27 cellular contexts compared by ENCODE assay signal in the genomic region with DNA sequence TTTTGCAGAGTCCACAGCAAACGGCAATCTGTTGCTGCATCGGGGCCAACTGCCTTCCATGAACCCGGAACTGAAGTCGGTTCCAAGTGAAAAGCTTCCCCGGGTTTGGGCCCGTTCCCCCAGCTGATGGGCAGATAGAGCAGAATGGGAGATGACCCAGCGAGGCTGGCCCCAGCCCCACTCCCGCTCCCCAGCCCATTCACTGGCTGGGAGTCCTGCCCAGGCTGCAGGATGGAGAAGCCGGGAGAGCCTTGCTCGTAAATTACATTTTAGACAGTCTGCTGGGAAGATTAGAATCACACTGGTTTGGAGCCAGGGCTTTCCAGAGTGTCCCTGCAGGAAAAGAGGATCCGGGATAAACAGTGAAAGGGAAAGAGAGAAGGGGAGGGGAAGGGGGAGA. TPM values are rescaled to one million over a fixed set of nuclear protein-coding genes. Genes with fewer than 3 reads are reported as not detected.
DNase-seq lines count a peak whose midpoint lies in the region; FAIRE-seq and TF ChIP-seq lines count a peak whose summit lies in the region.
"Had no signal": no experiment of that assay in that cellular context is flagged by ENCODE, and none has a peak within 500 bp of the region (broad histone marks: within the 10 kb centered on the region; RNA-seq: fewer than 3 reads in every experiment).

No MANE protein-coding gene starts in this region.

- intact Hi-C loops in colonic mucosa (cut with DNase I) = loop anchor here (5.0 kb wide), 1 partner anchor 278 kb away; no protein-coding TSS in a partner anchor
- intact Hi-C loops in OCI-LY7 (cut with micrococcal nuclease; ENCODE audit: unreplicated experiment) = loop anchor here (5.0 kb wide), 1 partner anchor 278 kb away; no protein-coding TSS in a partner anchor
- intact Hi-C loops in PC-9 (cut with micrococcal nuclease; ENCODE audit: unreplicated experiment) = no loop called here

- DNase-seq in LNCaP clone FGC (ENCODE audit: low read depth) = peak; percentile 82
- peak; percentile 33 for DNase-seq in colonic mucosa
- peak; percentile 49 for DNase-seq in neural progenitor cell (ENCODE audit: low spot score)
- DNase-seq in OCI-LY7 (ENCODE audit: low spot score) = no peak
- DNase-seq in PC-9 = no peak
- DNase-seq in ACHN = no peak
- no peak for DNase-seq in GM19239 (ENCODE audit: insufficient read length, low spot score)
- DNase-seq: activated CD4-positive, alpha-beta T cell treated with anti-CD3 and anti-CD28 coated beads, Interleukin-2, amount 10 ng/mL, durations not matched to agents 24 days and 14 days; activated naive CD8-positive, alpha-beta T cell treated with anti-CD3 and anti-CD28 coated beads, Interleukin-2, amount 50 U/mL, for 24 hours; activated T-cell treated with anti-CD3 and anti-CD28 coated beads, Interleukin-2, amount 50 U/mL, for 24 hours; CD4-positive, alpha-beta T cell; HCEC 1CT; MG63; NCI-H2029 treated with DMSO at 0.1 percent for 48 hours; NCI-H2227 treated with DMSO at 0.1 percent for 48 hours; NCI-H748 treated with DMSO at 0.1 percent for 48 hours; posterior cingulate gyrus had no signal

- H2AFZ ChIP-seq in neural progenitor cell (replicated peaks) (peak overlapping the region; percentile 85), OCI-LY7 (ENCODE audit: low read length) (no peak overlapping the region), PC-9 (no peak overlapping the region)

- H3K4me1 ChIP-seq in ES-I3 (ENCODE audit: insufficient read depth, low read length) (peaks cover 10% of the 10 kb centered on the region; the same call in 1 of the 2 replicates), colonic mucosa (no peaks in the 10 kb centered on the region), neural progenitor cell (peaks cover 15% of the 10 kb centered on the region), OCI-LY7 (ENCODE audit: insufficient read depth, low read length, poor library complexity, severe bottlenecking) (no peaks in the 10 kb centered on the region), PC-9 (replicated peaks; ENCODE audit: insufficient read depth) (no peaks in the 10 kb centered on the region)

- H3K9ac ChIP-seq in ES-I3 (ENCODE audit: low read depth, low read length) = peak overlapping the region; percentile 9; the same call in 1 of the 2 replicates
- no peak overlapping the region for H3K9ac ChIP-seq in colonic mucosa (ENCODE audit: low read depth in 2 of 2, low read length in 2 of 2)
- H3K9ac ChIP-seq in neural progenitor cell = no peak overlapping the region

- H3K9me3 ChIP-seq in ES-I3 (ENCODE audit: control insufficient read depth, insufficient read depth, low read length) (no peaks in the 10 kb centered on the region), colonic mucosa (no peaks in the 10 kb centered on the region), neural progenitor cell (ENCODE audit: low read depth) (no peaks in the 10 kb centered on the region), OCI-LY7 (ENCODE audit: low read length) (no peaks in the 10 kb centered on the region), PC-9 (ENCODE audit: insufficient read depth, low read depth) (no peaks in the 10 kb centered on the region)
- H3K9me3 ChIP-seq: MG63, thoracic aorta, vagina had no signal

- H3K79me2 ChIP-seq in neural progenitor cell (ENCODE audit: low read depth) = no peaks in the 10 kb centered on the region
- no peaks in the 10 kb centered on the region for H3K79me2 ChIP-seq in OCI-LY7 (ENCODE audit: insufficient read depth, low read depth, low read length)
- no peaks in the 10 kb centered on the region for H3K79me2 ChIP-seq in PC-9 (ENCODE audit: low read depth)

- H3K27ac ChIP-seq in colonic mucosa (no peak overlapping the region), neural progenitor cell (no peak overlapping the region), OCI-LY7 (ENCODE audit: low read depth, low read length, poor library complexity, severe bottlenecking) (no peak overlapping the region), PC-9 (no peak overlapping the region)
- H3K27ac ChIP-seq: skin epidermis, thoracic aorta, vagina had no signal

- H4K20me1 ChIP-seq in neural progenitor cell (ENCODE audit: low read depth) = no peaks in the 10 kb centered on the region
- H4K20me1 ChIP-seq in OCI-LY7 (ENCODE audit: insufficient read depth, low read length) = no peaks in the 10 kb centered on the region
- no peaks in the 10 kb centered on the region for H4K20me1 ChIP-seq in PC-9 (ENCODE audit: insufficient read depth)

- POLR2A ChIA-PET in OCI-LY7 (lab: Charles Lee) = no interaction called here
- POLR2A ChIA-PET in PC-9 (lab: Charles Lee; ENCODE audit: unreplicated experiment) = no interaction called here

- H3F3A ChIP-seq in neural progenitor cell (ENCODE audit: low read depth) (peaks cover 27% of the 10 kb centered on the region), PC-9 (ENCODE audit: insufficient read depth, low read depth) (no peaks in the 10 kb centered on the region)

- H3K36me3 Mint-ChIP-seq in neural progenitor cell = no peaks in the 10 kb centered on the region

- no peak overlapping the region for H3K4me3 ChIP-seq in LNCaP clone FGC (ENCODE audit: low read depth, low read length)
- no peak overlapping the region for H3K4me3 ChIP-seq in colonic mucosa
- H3K4me3 ChIP-seq in neural progenitor cell = no peak overlapping the region
- H3K4me3 ChIP-seq in OCI-LY7 (ENCODE audit: low read depth, low read length, poor library complexity, severe bottlenecking) = no peak overlapping the region
- no peak overlapping the region for H3K4me3 ChIP-seq in PC-9
- H3K4me3 ChIP-seq: lung, MG63, skin epidermis, thoracic aorta, vagina had no signal

- H3K4me2 ChIP-seq in neural progenitor cell (peak overlapping the region; percentile 71), OCI-LY7 (ENCODE audit: low read length) (no peak overlapping the region), PC-9 (no peak overlapping the region)

- BruUV-seq in OCI-LY7 (replicated peaks; lab: Mats Ljungman, UMichigan) = no TSS peak
- no TSS peak for BruUV-seq in PC-9 (replicated peaks; lab: Mats Ljungman, UMichigan)

- in situ Hi-C loops in ACHN (cut with HindIII; ENCODE audit: low pct_ligation_motif_present, low pct_unique_long_range_greater_than_20kb, low sequenced_read_pairs) = no loop called here

- H3K27me3 ChIP-seq in colonic mucosa (peaks cover 7% of the 10 kb centered on the region), neural progenitor cell (peaks cover 44% of the 10 kb centered on the region), PC-9 (ENCODE audit: insufficient read depth, low read depth) (peaks cover 5% of the 10 kb centered on the region; the same call in 1 of the 2 replicates)
- H3K27me3 ChIP-seq: vagina had no signal

- peaks cover 18% of the 10 kb centered on the region for H3K27me3 Mint-ChIP-seq in neural progenitor cell (ENCODE audit: insufficient read depth, low read depth)

- no peaks in the 10 kb centered on the region for H3K36me3 ChIP-seq in ES-I3 (ENCODE audit: insufficient read depth, low read length)
- no peaks in the 10 kb centered on the region for H3K36me3 ChIP-seq in colonic mucosa
- no peaks in the 10 kb centered on the region for H3K36me3 ChIP-seq in neural progenitor cell
- H3K36me3 ChIP-seq in OCI-LY7 (ENCODE audit: insufficient read depth, low read length) = no peaks in the 10 kb centered on the region
- no peaks in the 10 kb centered on the region for H3K36me3 ChIP-seq in PC-9 (ENCODE audit: low read depth)
- H3K36me3 ChIP-seq: MG63, thoracic aorta, vagina had no signal

- H3K4me1 Mint-ChIP-seq in neural progenitor cell = peaks cover 29% of the 10 kb centered on the region
- H3K4me1 Mint-ChIP-seq: activated CD4-positive, alpha-beta T cell treated with anti-CD3 and anti-CD28 coated beads, Interleukin-2, amount 10 ng/mL, durations not matched to agents 24 days and 14 days; activated naive CD8-positive, alpha-beta T cell treated with anti-CD3 and anti-CD28 coated beads, Interleukin-2, amount 50 U/mL, for 24 hours; central memory CD8-positive, alpha-beta T cell had no signal

- H3K9me2 ChIP-seq in OCI-LY7 (ENCODE audit: insufficient read depth, low read length) = no peaks in the 10 kb centered on the region
- no peaks in the 10 kb centered on the region for H3K9me2 ChIP-seq in PC-9 (ENCODE audit: insufficient read depth)

- no peaks in the 10 kb centered on the region for H3K9me3 Mint-ChIP-seq in neural progenitor cell
- H3K9me3 Mint-ChIP-seq: activated CD4-positive, alpha-beta T cell treated with anti-CD3 and anti-CD28 coated beads, Interleukin-2, amount 10 ng/mL, durations not matched to agents 24 days and 14 days; activated naive CD8-positive, alpha-beta T cell treated with anti-CD3 and anti-CD28 coated beads, Interleukin-2, amount 50 U/mL, for 24 hours; activated T-cell treated with anti-CD3 and anti-CD28 coated beads, Interleukin-2, amount 50 U/mL, for 24 hours; CD4-positive, alpha-beta T cell; central memory CD8-positive, alpha-beta T cell; stimulated activated naive CD8-positive, alpha-beta T cell treated with anti-CD3 and anti-CD28 coated beads, Interleukin-15, Interleukin-2, amounts not matched to agents 100 ng/mL and 50 ng/mL, for 24 hours had no signal

- no peak for FAIRE-seq in GM19239 (lab: Jason Lieb, UNC)
- FAIRE-seq: G401.6, keratinocyte had no signal

- CTCF ChIA-PET in OCI-LY7 (lab: Charles Lee; ENCODE audit: unreplicated experiment) = interaction anchor here (0.7 kb wide), 1 partner anchor 220 kb away, joined by 3 read pairs; no protein-coding TSS in a partner anchor
- CTCF ChIA-PET in PC-9 (lab: Charles Lee) = no interaction called here

- TF ChIP-seq CTCF in LNCaP clone FGC (IDR thresholded peaks at IDR 0.05; ENCODE audit: control insufficient read depth, extremely low read depth, insufficient read depth) (no peak), colonic mucosa (IDR thresholded peaks at IDR 0.05) (no peak), neural progenitor cell (IDR thresholded peaks at IDR 0.05) (no peak), OCI-LY7 (conservative IDR thresholded peaks at IDR 0.05; ENCODE audit: low read length) (no peak), PC-9 (conservative IDR thresholded peaks at IDR 0.05) (no peak)

- H3K27ac Mint-ChIP-seq in neural progenitor cell = no peak overlapping the region
- H3K27ac Mint-ChIP-seq: activated CD4-positive, alpha-beta T cell treated with anti-CD3 and anti-CD28 coated beads, Interleukin-2, amount 10 ng/mL, durations not matched to agents 24 days and 14 days; activated naive CD8-positive, alpha-beta T cell treated with anti-CD3 and anti-CD28 coated beads, Interleukin-2, amount 50 U/mL, for 24 hours; activated T-cell treated with anti-CD3 and anti-CD28 coated beads, Interleukin-2, amount 50 U/mL, for 24 hours; CD4-positive, alpha-beta T cell; stimulated activated naive CD8-positive, alpha-beta T cell treated with anti-CD3 and anti-CD28 coated beads, Interleukin-15, Interleukin-2, amounts not matched to agents 100 ng/mL and 50 ng/mL, for 24 hours had no signal

- no peak overlapping the region for H3K4me3 Mint-ChIP-seq in neural progenitor cell
- H3K4me3 Mint-ChIP-seq: activated CD4-positive, alpha-beta T cell treated with anti-CD3 and anti-CD28 coated beads, Interleukin-2, amount 10 ng/mL, durations not matched to agents 24 days and 14 days; activated naive CD8-positive, alpha-beta T cell treated with anti-CD3 and anti-CD28 coated beads, Interleukin-2, amount 50 U/mL, for 24 hours; activated T-cell treated with anti-CD3 and anti-CD28 coated beads, Interleukin-2, amount 50 U/mL, for 24 hours; CD4-positive, alpha-beta T cell; central memory CD8-positive, alpha-beta T cell; stimulated activated naive CD8-positive, alpha-beta T cell treated with anti-CD3 and anti-CD28 coated beads, Interleukin-15, Interleukin-2, amounts not matched to agents 100 ng/mL and 50 ng/mL, for 24 hours had no signal

RNA-seq across cellular contexts. Expression of a gene that starts 31.6 kb away (rescaled TPM):
- total RNA-seq in colonic mucosa = not detected
- 0.06 and 0.46 TPM in 2 replicates for total RNA-seq in neural progenitor cell (ENCODE audit: low replicate concordance)
- total RNA-seq in OCI-LY7 (2014; rRNA removed; shearing (Covaris generic)) = not detected in 2 replicates
- not detected in 2 replicates for total RNA-seq in OCI-LY7 (2022)
- total RNA-seq in PC-9 (2021) = not detected in 2 replicates
- total RNA-seq: activated CD4-positive, alpha-beta T cell treated with anti-CD3 and anti-CD28 coated beads, Interleukin-2, amount 10 ng/mL, durations not matched to agents 24 days and 14 days; CD4-positive, alpha-beta T cell; mucosa of gallbladder; thoracic aorta; vagina had no signal

Comparison
In these comparisons a context has a peak if more than half of its experiments do, and no peak if none do; other contexts are left out.
1. DNase-seq: peak in LNCaP clone FGC (single experiment), colonic mucosa (single experiment) and neural progenitor cell (single experiment); none in OCI-LY7 (single experiment), PC-9 (0 of 2), ACHN (single experiment) and GM19239 (single experiment).